13 cellular contexts compared by ENCODE assay signal in the genomic region with DNA sequence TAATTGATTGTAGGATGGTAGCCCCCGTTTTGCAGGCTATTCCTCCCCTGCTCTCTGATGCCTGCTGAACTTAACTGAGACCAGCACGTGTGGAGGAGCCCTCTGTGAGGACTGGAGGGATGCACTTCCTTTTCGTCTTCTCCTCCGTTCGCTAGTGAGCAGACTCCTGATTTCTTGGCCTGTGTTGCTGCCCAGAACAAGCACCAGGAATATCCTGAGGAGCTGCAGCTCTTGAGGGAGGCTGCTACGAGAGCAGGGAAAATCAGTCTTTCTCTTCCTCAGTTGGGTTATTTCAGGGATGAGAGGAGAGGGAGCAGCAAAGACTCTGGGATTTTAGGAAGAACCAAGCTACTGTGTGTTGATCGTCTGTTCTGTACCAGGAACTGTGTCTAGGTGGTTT.
A peak's percentile ranks its signal among the peaks of the same experiment; 100 is the strongest.
DNase-seq lines count a peak whose midpoint lies in the region; ATAC-seq and TF ChIP-seq lines count a peak whose summit lies in the region.
"Had no signal": no experiment of that assay in that cellular context is flagged by ENCODE, and none has a peak within 500 bp of the region (broad histone marks: within the 10 kb centered on the region; RNA-seq: fewer than 3 reads in every experiment).

No MANE protein-coding gene starts in this region.

- H3K27ac Mint-ChIP-seq in activated naive CD8-positive, alpha-beta T cell treated with anti-CD3 and anti-CD28 coated beads, Interleukin-2, amount 10 ng/mL, durations not matched to agents 7 days and 5 days: peak overlapping the region; percentile 83

- H3K36me3 Mint-ChIP-seq in activated naive CD8-positive, alpha-beta T cell treated with anti-CD3 and anti-CD28 coated beads, Interleukin-2, amount 10 ng/mL, durations not matched to agents 7 days and 5 days: peaks cover 2% of the 10 kb centered on the region
- H3K36me3 Mint-ChIP-seq: CD4-positive, CD25-positive, alpha-beta regulatory T cell had no signal

- ATAC-seq in heart right ventricle (no peak), upper lobe of right lung (no peak), GM18868 (IDR thresholded peaks at IDR 0.05; ENCODE audit: unreplicated experiment) (no peak), HG02759 (IDR thresholded peaks at IDR 0.05; ENCODE audit: unreplicated experiment) (no peak)
- ATAC-seq in activated naive CD8-positive, alpha-beta T cell treated with anti-CD3 and anti-CD28 coated beads, Interleukin-2, amount 10 ng/mL, durations not matched to agents 7 days and 5 days (ENCODE audit: low read depth): no peak
- ATAC-seq: activated CD4-positive, CD25-positive, alpha-beta regulatory T cell treated with anti-CD3 and anti-CD28 coated beads, Interleukin-2, amount 50 U/mL, for 24 hours had no signal

- 28 to 33% methylated on average over 7 of the region's 7 CpGs for WGBS in heart right ventricle, 2 donors
- WGBS in mesodermal cell (ENCODE audit: insufficient coverage in 2 of 2), 2 experiments: 90 to 94% methylated on average over 6 of the region's 7 CpGs

- peaks cover 31% of the 10 kb centered on the region for H3K4me1 Mint-ChIP-seq in activated naive CD8-positive, alpha-beta T cell treated with anti-CD3 and anti-CD28 coated beads, Interleukin-2, amount 10 ng/mL, durations not matched to agents 7 days and 5 days

- POLR2A ChIA-PET in activated naive CD8-positive, alpha-beta T cell treated with anti-CD3 and anti-CD28 coated beads, Interleukin-2, amount 10 ng/mL, durations not matched to agents 7 days and 5 days (lab: Charles Lee): interaction anchor here (0.9 to 2.1 kb wide), 4 partner anchors 15 to 520 kb away, joined by 3 to 6 read pairs (median 4); a partner anchor contains a TSS

- TF ChIP-seq CTCF in heart right ventricle (IDR thresholded peaks at IDR 0.05): no peak
- no peak for TF ChIP-seq CTCF in upper lobe of right lung (IDR thresholded peaks at IDR 0.05)

- peak overlapping the region; percentile 50 for H3K4me3 Mint-ChIP-seq in activated naive CD8-positive, alpha-beta T cell treated with anti-CD3 and anti-CD28 coated beads, Interleukin-2, amount 10 ng/mL, durations not matched to agents 7 days and 5 days

- no peak for DNase-seq in heart right ventricle
- no peak for DNase-seq in cardiac septum (ENCODE audit: low spot score)
- no peak for DNase-seq in activated naive CD8-positive, alpha-beta T cell treated with anti-CD3 and anti-CD28 coated beads, Interleukin-2, amount 10 ng/mL, durations not matched to agents 7 days and 5 days
- DNase-seq in upper lobe of right lung: no peak
- DNase-seq in NCI-H2081 (lab: John Stamatoyannopoulos, UW): no peak
- DNase-seq: CD4-positive, CD25-positive, alpha-beta regulatory T cell; KG1; NCI-H2171 treated with DMSO at 0.1 percent for 48 hours; stimulated activated CD4-positive, alpha-beta T cell treated with anti-CD3 and anti-CD28 coated beads, Interleukin-15, amount 100 ng/mL, for 24 hours had no signal

- peak overlapping the region; percentile 48 to 87 (median 71) for H3K27ac ChIP-seq in heart right ventricle
- peak overlapping the region; percentile 36 for H3K27ac ChIP-seq in mesodermal cell (ENCODE audit: low read depth, low read length, severe bottlenecking)
- peak overlapping the region; percentile 37 for H3K27ac ChIP-seq in upper lobe of right lung

- H3K9me3 ChIP-seq in heart right ventricle (no peaks in the 10 kb centered on the region), mesodermal cell (ENCODE audit: control insufficient read depth, low read length) (no peaks in the 10 kb centered on the region), upper lobe of right lung (no peaks in the 10 kb centered on the region)

- H3K36me3 ChIP-seq in heart right ventricle (no peaks in the 10 kb centered on the region), mesodermal cell (ENCODE audit: control insufficient read depth, insufficient read depth, low read length) (no peaks in the 10 kb centered on the region), upper lobe of right lung (no peaks in the 10 kb centered on the region)

- H3K4me3 ChIP-seq in heart right ventricle (no peak overlapping the region), mesodermal cell (ENCODE audit: extremely low read depth, insufficient read depth, low read length, poor library complexity, severe bottlenecking) (no peak overlapping the region), upper lobe of right lung (no peak overlapping the region)

- no peaks in the 10 kb centered on the region for H3K27me3 ChIP-seq in heart right ventricle
- H3K27me3 ChIP-seq in upper lobe of right lung: no peaks in the 10 kb centered on the region

- intact Hi-C loops in heart right ventricle (cut with DNase I) (no loop called here), cardiac septum (cut with DNase I) (no loop called here), upper lobe of right lung (cut with DNase I) (no loop called here)

- no peaks in the 10 kb centered on the region for H3K9me3 Mint-ChIP-seq in activated naive CD8-positive, alpha-beta T cell treated with anti-CD3 and anti-CD28 coated beads, Interleukin-2, amount 10 ng/mL, durations not matched to agents 7 days and 5 days

- H3K4me1 ChIP-seq in heart right ventricle: peaks cover 31 to 98% (median 79%) of the 10 kb centered on the region in 9 donors
- peaks cover 15% of the 10 kb centered on the region for H3K4me1 ChIP-seq in mesodermal cell (ENCODE audit: control insufficient read depth, insufficient read depth, low read length, poor library complexity, severe bottlenecking)
- peaks cover 33% of the 10 kb centered on the region for H3K4me1 ChIP-seq in upper lobe of right lung

- H3K27me3 Mint-ChIP-seq in activated naive CD8-positive, alpha-beta T cell treated with anti-CD3 and anti-CD28 coated beads, Interleukin-2, amount 10 ng/mL, durations not matched to agents 7 days and 5 days: no peaks in the 10 kb centered on the region
- H3K27me3 Mint-ChIP-seq: CD4-positive, CD25-positive, alpha-beta regulatory T cell had no signal
